1 cellular context compared by ENCODE assay signal in the genomic region with DNA sequence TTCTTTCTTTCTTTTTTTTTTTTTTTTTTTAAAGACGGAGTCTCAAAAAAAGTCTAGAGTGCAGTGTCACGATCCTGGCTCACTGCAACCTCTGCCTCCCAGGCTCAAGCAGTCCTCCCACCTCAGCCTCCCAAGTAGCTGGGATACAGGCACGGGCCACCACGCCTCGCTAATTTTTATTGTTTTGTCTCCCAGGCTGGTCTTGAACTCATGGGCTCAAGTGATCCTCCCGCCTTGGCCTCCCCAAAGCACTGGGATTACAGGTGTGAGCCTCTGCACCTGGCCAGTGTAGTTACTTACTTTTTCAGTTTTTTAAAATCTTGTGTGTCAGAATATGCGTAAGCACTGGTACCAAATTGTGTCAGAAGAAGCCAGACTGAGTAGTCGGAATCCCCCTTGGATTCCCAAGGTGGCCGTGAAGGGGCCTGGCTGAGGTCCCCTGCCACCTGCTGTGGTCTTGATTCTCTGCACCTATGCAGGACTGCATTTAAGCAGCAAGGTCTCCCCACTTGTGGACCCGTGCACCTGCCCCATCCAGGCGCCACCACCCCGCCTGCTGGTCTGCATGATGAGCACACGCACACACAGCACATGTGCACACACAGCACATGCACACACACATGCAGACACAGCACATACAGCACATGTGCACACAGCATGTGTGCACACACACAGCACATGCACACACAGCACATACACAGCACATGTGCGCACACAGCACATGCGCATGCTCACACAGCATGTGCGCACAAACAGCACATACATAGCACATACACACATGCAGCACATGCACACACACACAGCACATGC.
TF ChIP-seq lines count a peak whose summit lies in the region.

No MANE protein-coding gene starts in this region.

TF ChIP-seq in H1, 55 proteins besides CTCF, POLR2A, EP300 and RAD21:
- TF ChIP-seq GTF2F1 (IDR thresholded peaks at IDR 0.05; ENCODE audit: borderline replicate concordance, low read depth, low read length) = no peak
- TF ChIP-seq SP2 (IDR thresholded peaks at IDR 0.05; ENCODE audit: low read length) = no peak
- TF ChIP-seq BACH1 (IDR thresholded peaks at IDR 0.05; ENCODE audit: low read length) = no peak
- TF ChIP-seq POU5F1 (IDR thresholded peaks at IDR 0.05; ENCODE audit: low read depth, low read length) = no peak
- TF ChIP-seq CTBP2 (IDR thresholded peaks at IDR 0.05; ENCODE audit: borderline replicate concordance, insufficient read depth, insufficient read length, low read length) = no peak
- no peak for TF ChIP-seq E2F6 (IDR thresholded peaks at IDR 0.05)
- no peak for TF ChIP-seq PHF8 (conservative IDR thresholded peaks at IDR 0.05; ENCODE audit: low read depth, low read length)
- no peak for TF ChIP-seq SIX5 (IDR thresholded peaks at IDR 0.05; ENCODE audit: low read depth, low read length)
- TF ChIP-seq SUZ12 (IDR thresholded peaks at IDR 0.05; ENCODE audit: low read length) = no peak
- TF ChIP-seq FOSL1 (IDR thresholded peaks at IDR 0.05; ENCODE audit: insufficient read depth, low read depth, low read length) = no peak
- TF ChIP-seq MAFK (IDR thresholded peaks at IDR 0.05; ENCODE audit: low read depth, low read length) = no peak
- TF ChIP-seq KDM4A (IDR thresholded peaks at IDR 0.05; ENCODE audit: low read depth, low read length, severe bottlenecking) = no peak
- no peak for TF ChIP-seq ZNF274 (IDR thresholded peaks at IDR 0.05; ENCODE audit: borderline replicate concordance, extremely low read depth, low read length)
- no peak for TF ChIP-seq ATF2 (IDR thresholded peaks at IDR 0.05; ENCODE audit: low read length)
- TF ChIP-seq RFX5 (IDR thresholded peaks at IDR 0.05; ENCODE audit: borderline replicate concordance, low read depth, low read length) = no peak
- no peak for TF ChIP-seq RXRA (IDR thresholded peaks at IDR 0.05; ENCODE audit: insufficient read depth, low read depth, low read length)
- no peak for TF ChIP-seq CHD2 (IDR thresholded peaks at IDR 0.05; ENCODE audit: low read length)
- no peak for TF ChIP-seq CHD1 (IDR thresholded peaks at IDR 0.05; ENCODE audit: low read depth, low read length)
